8 cellular contexts compared by ENCODE assay signal in the genomic region with DNA sequence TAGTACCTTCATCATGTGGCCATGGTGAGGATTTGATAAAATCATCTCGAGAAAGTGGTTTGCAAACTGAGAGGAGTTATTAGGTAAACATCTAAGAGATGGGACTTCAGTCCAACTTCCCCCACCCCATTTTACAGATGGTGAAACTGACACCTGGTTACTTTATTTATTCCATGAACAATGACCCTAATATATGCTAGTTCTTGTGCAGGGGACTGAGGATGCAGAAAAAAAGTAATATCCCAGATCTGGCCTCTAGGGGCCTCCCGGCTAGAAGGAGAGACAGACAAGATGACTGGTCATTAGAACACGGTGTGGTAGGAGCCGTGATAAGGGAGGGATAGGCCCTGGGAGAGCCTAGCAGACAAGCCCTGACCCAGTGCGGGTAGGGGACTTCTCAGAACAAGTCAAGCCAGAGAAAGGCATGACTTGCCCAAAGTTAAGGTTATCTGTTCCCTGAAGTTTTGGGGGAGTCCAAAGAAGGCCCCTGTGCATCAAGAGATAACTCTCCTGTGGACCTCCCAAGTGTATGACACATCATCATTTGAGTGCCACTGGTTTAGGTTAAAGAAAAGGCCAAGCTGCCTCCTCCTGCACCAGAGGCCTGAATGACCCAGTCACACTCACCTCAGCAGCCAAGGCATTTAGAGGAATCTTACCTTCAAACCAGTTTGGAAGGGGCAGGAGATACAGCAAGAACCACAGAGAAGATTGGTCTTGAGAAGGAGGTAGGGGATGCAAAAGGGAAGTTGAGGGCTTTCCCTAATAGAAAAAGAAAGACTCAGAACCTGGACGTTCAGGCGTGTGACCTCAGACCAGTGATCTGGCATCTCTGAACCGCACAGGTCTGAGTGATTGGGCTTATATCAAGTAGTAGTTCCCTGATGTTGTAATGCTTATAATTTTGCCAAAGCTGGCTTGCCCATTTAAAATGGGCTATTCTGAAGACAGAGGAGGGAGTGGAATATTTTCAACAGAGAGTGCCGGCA. TPM values are rescaled to one million over a fixed set of nuclear protein-coding genes. Genes with fewer than 3 reads are reported as not detected.
DNase-seq lines count a peak whose midpoint lies in the region; ATAC-seq, FAIRE-seq and TF ChIP-seq lines count a peak whose summit lies in the region.

No MANE protein-coding gene starts in this region.

- POLR2A ChIA-PET in A549 (lab: Yijun Ruan, JAX), result no interaction called here
- POLR2A ChIA-PET in H1 (lab: Charles Lee; ENCODE audit: partially characterized antibody), result no interaction called here

- no peak overlapping the region for H3K18ac ChIP-seq in H1 (ENCODE audit: extremely low read depth, low read length)

- no peak overlapping the region for H2BK15ac ChIP-seq in H1 (ENCODE audit: low read length)

- in situ Hi-C loops in G401 (cut with HindIII; ENCODE audit: low sequenced_read_pairs), result no loop called here

- H3K4me2 ChIP-seq in A549, result no peak overlapping the region
- no peak overlapping the region for H3K4me2 ChIP-seq in H1 (ENCODE audit: insufficient read depth in 1 of 2, low read depth in 2 of 2, low read length in 2 of 2)

- TF ChIP-seq EP300 in A549 (IDR thresholded peaks at IDR 0.05), result no peak
- TF ChIP-seq EP300 in H1 (IDR thresholded peaks at IDR 0.05; ENCODE audit: borderline replicate concordance in 1 of 2, low read depth in 2 of 2, low read length in 2 of 2), result no peak

- no peaks in the 10 kb centered on the region for H3K79me1 ChIP-seq in H1 (ENCODE audit: low read depth, low read length)

- H3K23me2 ChIP-seq in H1 (ENCODE audit: low read depth, low read length), result no peaks in the 10 kb centered on the region; the same call in 1 of the 2 replicates

- H3K9me3 ChIP-seq in A549, result no peaks in the 10 kb centered on the region
- no peaks in the 10 kb centered on the region for H3K9me3 ChIP-seq in H1 (ENCODE audit: insufficient read depth in 2 of 2, low read depth in 1 of 2, low read length in 1 of 2)

- TF ChIP-seq POLR2A in A549 (IDR thresholded peaks at IDR 0.05; ENCODE audit: low read length), result no peak
- TF ChIP-seq POLR2A in H1 (IDR thresholded peaks at IDR 0.05; ENCODE audit: control extremely low read depth in 1 of 2, low read depth in 2 of 2, low read length in 2 of 2), result no peak

- no peaks in the 10 kb centered on the region for H3K27me3 Mint-ChIP-seq in natural killer cell (ENCODE audit: low read depth in 2 of 2)
- peaks cover 21% of the 10 kb centered on the region for H3K27me3 Mint-ChIP-seq in activated T-helper 1 cell treated with anti-CD3 and anti-CD28 coated beads, Interleukin-12 subunit alpha, Interleukin-12 subunit beta, Interleukin-2, Interleukin-4 antibody, amounts not matched to agents 30 ng/mL and 10 ng/mL and 1 ng/mL, durations not matched to agents 14 hours and 24 hours and 36 hours (ENCODE audit: insufficient read depth)

- no peak overlapping the region for H3K23ac ChIP-seq in H1 (ENCODE audit: insufficient read length)

- no peak overlapping the region for H4K91ac ChIP-seq in H1 (replicated peaks; ENCODE audit: insufficient read length, low read length)

- no peak overlapping the region for H3K14ac ChIP-seq in H1 (ENCODE audit: insufficient read length)

- FAIRE-seq in A549 (lab: Jason Lieb, UNC) (no peak), H1 (lab: Jason Lieb, UNC) (no peak)

- H3K79me2 ChIP-seq in H1 (ENCODE audit: control insufficient read depth in 1 of 2, insufficient read depth in 2 of 2, low read length in 2 of 2), result no peaks in the 10 kb centered on the region

- H4K8ac ChIP-seq in H1 (ENCODE audit: extremely low read depth, insufficient read depth, low read length), result no peak overlapping the region

- no peak overlapping the region for H2BK120ac ChIP-seq in H1 (replicated peaks; ENCODE audit: low read depth, low read length)

- H2BK5ac ChIP-seq in H1 (ENCODE audit: low read depth, low read length), result no peak overlapping the region

- H3K56ac ChIP-seq in H1 (replicated peaks; ENCODE audit: insufficient read length, low read depth, low read length), result no peak overlapping the region

- H4K5ac ChIP-seq in H1 (ENCODE audit: insufficient read length, low read depth, low read length), result no peak overlapping the region

- H3K9ac ChIP-seq in H1 (replicated peaks in 1 of 4; ENCODE audit: extremely low read depth in 1 of 4, low read depth in 3 of 4, low read length in 3 of 4), result no peak overlapping the region

- H3K36me3 Mint-ChIP-seq in natural killer cell, result peaks cover 8% of the 10 kb centered on the region
- no peaks in the 10 kb centered on the region for H3K36me3 Mint-ChIP-seq in activated T-helper 1 cell treated with anti-CD3 and anti-CD28 coated beads, Interleukin-12 subunit alpha, Interleukin-12 subunit beta, Interleukin-2, Interleukin-4 antibody, amounts not matched to agents 30 ng/mL and 10 ng/mL and 1 ng/mL, durations not matched to agents 14 hours and 24 hours and 36 hours (ENCODE audit: low read depth)

- H3K36me3 ChIP-seq in H1 (ENCODE audit: control insufficient read depth in 2 of 4, insufficient read depth in 4 of 4, low read length in 3 of 4), result no peaks in the 10 kb centered on the region

- no peaks in the 10 kb centered on the region for H4K20me1 ChIP-seq in H1 (replicated peaks in 1 of 2; ENCODE audit: control insufficient read depth in 1 of 2, insufficient read depth in 2 of 2, low read length in 2 of 2)

- TF ChIP-seq RAD21 in A549 (conservative IDR thresholded peaks at IDR 0.05 in 1 of 2, IDR thresholded peaks at IDR 0.05 in 1 of 2) (0 out of 5 replicates have a peak, but pooled peaks of 1 of the 2 experiments have one; percentile 36), H1 (IDR thresholded peaks at IDR 0.05 in 1 of 2, conservative IDR thresholded peaks at IDR 0.05 in 1 of 2; ENCODE audit: low read depth in 2 of 2, low read length in 2 of 2) (peak; percentile 42 to 66)

- intact Hi-C loops in natural killer cell (cut with micrococcal nuclease), result loop anchor here (10.0 kb wide), 3 partner anchors 53 to 297 kb away; a partner anchor contains a TSS
- intact Hi-C loops in activated T-helper 1 cell treated with anti-CD3 and anti-CD28 coated beads, Interleukin-12 subunit alpha, Interleukin-12 subunit beta, Interleukin-2, Interleukin-4 antibody, amounts not matched to agents 30 ng/mL and 10 ng/mL and 1 ng/mL, durations not matched to agents 14 hours and 24 hours and 36 hours (cut with micrococcal nuclease), result no loop called here

- WGBS in A549 (ENCODE audit: missing lambda C conversion rate), result 39% methylated on average over 9 of the region's 9 CpGs
- WGBS in H1 (ENCODE audit: extremely low coverage in 1 of 2, insufficient coverage in 1 of 2, insufficient read length in 1 of 2, insufficient replicate concordance in 2 of 2, low coverage in 1 of 2, low lambda C conversion rate in 2 of 2, missing lambda C conversion rate in 1 of 2), 2 experiments, result 73% methylated on average over 9 of the region's 9 CpGs; no CpG with 5 or more reads in 1 of the 2 experiments

- H3K4me1 ChIP-seq in A549 (no peaks in the 10 kb centered on the region), H1 (replicated peaks in 1 of 4; ENCODE audit: control insufficient read depth in 3 of 4, insufficient read depth in 4 of 4, low read length in 3 of 4) (peaks cover 0 to 9% (median 5%) of the 10 kb centered on the region in 4 experiments; a peak in 4 of 7 replicates)

- H3K27ac ChIP-seq in A549 (no peak overlapping the region), H1 (ENCODE audit: low read depth, low read length) (no peak overlapping the region)

- CTCF ChIA-PET in A549 (lab: Yijun Ruan, JAX), result no interaction called here
- CTCF ChIA-PET in H1 (lab: Charles Lee; ENCODE audit: partially characterized antibody), result interaction anchor here (0.6 to 2.0 kb wide), 11 partner anchors 9 to 179 kb away, joined by 3 to 10 read pairs (median 4); no protein-coding TSS in a partner anchor

- H3K4me1 Mint-ChIP-seq in natural killer cell, result peaks cover 62 to 82% of the 10 kb centered on the region in 2 donors
- peaks cover 10% of the 10 kb centered on the region for H3K4me1 Mint-ChIP-seq in activated T-helper 1 cell treated with anti-CD3 and anti-CD28 coated beads, Interleukin-12 subunit alpha, Interleukin-12 subunit beta, Interleukin-2, Interleukin-4 antibody, amounts not matched to agents 30 ng/mL and 10 ng/mL and 1 ng/mL, durations not matched to agents 14 hours and 24 hours and 36 hours (ENCODE audit: low read depth)

- H3K27me3 ChIP-seq in H1 (replicated peaks in 1 of 4; ENCODE audit: control insufficient read depth in 3 of 4, extremely low read depth in 1 of 4, insufficient read depth in 3 of 4, low read length in 3 of 4), result no peaks in the 10 kb centered on the region

- peak; percentile 41 for TF ChIP-seq CTCF in A549 (IDR thresholded peaks at IDR 0.05)
- peak; percentile 64 for TF ChIP-seq CTCF in GM12875 (IDR thresholded peaks at IDR 0.05; ENCODE audit: borderline replicate concordance, insufficient read depth, low read depth, low read length)
- peak; percentile 36 to 77 (median 52) for TF ChIP-seq CTCF in H1 (IDR thresholded peaks at IDR 0.05; ENCODE audit: control extremely low read depth in 1 of 3, insufficient read depth in 1 of 3, low read depth in 1 of 3, low read length in 3 of 3)
- peak; percentile 69 for TF ChIP-seq CTCF in natural killer cell (IDR thresholded peaks at IDR 0.05)

- no peak overlapping the region for H3K4ac ChIP-seq in H1 (replicated peaks; ENCODE audit: insufficient read length, low read depth, low read length)

- ATAC-seq in A549 (peak; percentile 81 to 92; a peak in 5 of 6 replicates), natural killer cell (peak; percentile 40 to 57 (median 53)), GM21381 (IDR thresholded peaks at IDR 0.05; ENCODE audit: unreplicated experiment) (no peak)

- H3K4me3 Mint-ChIP-seq in natural killer cell, result peak overlapping the region; percentile 91
- H3K4me3 Mint-ChIP-seq in activated T-helper 1 cell treated with anti-CD3 and anti-CD28 coated beads, Interleukin-12 subunit alpha, Interleukin-12 subunit beta, Interleukin-2, Interleukin-4 antibody, amounts not matched to agents 30 ng/mL and 10 ng/mL and 1 ng/mL, durations not matched to agents 14 hours and 24 hours and 36 hours, result no peak overlapping the region

- 0 out of 2 replicates have a peak overlapping the region, but pooled peaks have one; percentile 15 for H2BK20ac ChIP-seq in H1 (ENCODE audit: low read length)

- no peak overlapping the region for H2BK12ac ChIP-seq in H1 (ENCODE audit: low read depth, low read length)

- H3K4me3 ChIP-seq in A549 (no peak overlapping the region), GM12875 (ENCODE audit: low read depth, low read length) (peak overlapping the region; percentile 18), H1 (ENCODE audit: extremely low read depth in 1 of 4, insufficient read depth in 2 of 4, low read depth in 3 of 4, low read length in 4 of 4) (no peak overlapping the region)

- no peak overlapping the region for H2AK5ac ChIP-seq in H1 (ENCODE audit: low read depth, low read length)

- H3K9me3 Mint-ChIP-seq in natural killer cell, result no peaks in the 10 kb centered on the region
- H3K9me3 Mint-ChIP-seq in activated T-helper 1 cell treated with anti-CD3 and anti-CD28 coated beads, Interleukin-12 subunit alpha, Interleukin-12 subunit beta, Interleukin-2, Interleukin-4 antibody, amounts not matched to agents 30 ng/mL and 10 ng/mL and 1 ng/mL, durations not matched to agents 14 hours and 24 hours and 36 hours, result no peaks in the 10 kb centered on the region

- DNase-seq in A549 (ENCODE audit: low read depth in 1 of 2, low spot score in 1 of 2) (peak; percentile 39 to 60), NCI-H2227 treated with DMSO at 0.1 percent for 48 hours (lab: John Stamatoyannopoulos, UW) (peak; percentile 12), H1 (ENCODE audit: low read depth in 1 of 2, low spot score in 2 of 2) (peak in 1 of 2 experiments; percentile 58), natural killer cell (peak; percentile 36), G401 (ENCODE audit: low spot score) (no peak)
- DNase-seq in activated T-helper 1 cell treated with anti-CD3 and anti-CD28 coated beads, Interleukin-12 subunit alpha, Interleukin-12 subunit beta, Interleukin-2, Interleukin-4 antibody, amounts not matched to agents 30 ng/mL and 10 ng/mL and 1 ng/mL, durations not matched to agents 14 hours and 24 hours and 36 hours (ENCODE audit: low spot score), result no peak

- peak overlapping the region; percentile 31; the same call in 1 of the 2 replicates for H2AFZ ChIP-seq in H1 (ENCODE audit: low read length)

- H3K27ac Mint-ChIP-seq in natural killer cell, result peak overlapping the region; percentile 94 to 96
- H3K27ac Mint-ChIP-seq in activated T-helper 1 cell treated with anti-CD3 and anti-CD28 coated beads, Interleukin-12 subunit alpha, Interleukin-12 subunit beta, Interleukin-2, Interleukin-4 antibody, amounts not matched to agents 30 ng/mL and 10 ng/mL and 1 ng/mL, durations not matched to agents 14 hours and 24 hours and 36 hours, result no peak overlapping the region

RNA-seq across cellular contexts. Expression of a gene that starts 1.6 kb away (rescaled TPM):
- polyA plus RNA-seq in A549 (2011; rRNA removed), result not detected in 2 replicates
- not detected in 2 replicates for polyA plus RNA-seq in A549 (2012; cell fraction: cytosol; rRNA removed)
- polyA plus RNA-seq in A549 (2012; cell fraction: nucleus; rRNA removed), result not detected in 2 replicates
- polyA plus RNA-seq in A549 (2017; fragmentation: RNase III; extraction: RNeasy Plus Mini Kit Qiagen cat#74134 plus additional on column Dnase treatment), result not detected in 3 replicates
- polyA minus RNA-seq in A549 (2011; rRNA and poly(A)+ RNA removed), result 0.04 TPM in 1 of 2 replicates, not detected in the other
- total RNA-seq in H1 (2021; fragmentation: NEBNext Ultra II Directional; extraction: Animal tissue kit (Norgen Biotek cat#: 25700)), result 1.7 and 2.1 TPM in 2 replicates
- 2.8 and 2.9 TPM in 2 replicates for polyA plus RNA-seq in H1 (2011; rRNA removed)
- polyA plus RNA-seq in H1 (2011; cell fraction: cytosol; rRNA removed), result 1.3 TPM
- polyA plus RNA-seq in H1 (2011; cell fraction: nucleus; rRNA removed), result 1.8 TPM
- 0.69 to 2.0 TPM (median 1.2 TPM) in 4 replicates for polyA plus RNA-seq in H1 (2012, experiment 1 of 2)
- polyA plus RNA-seq in H1 (2012, experiment 2 of 2), result 0.59 TPM
- 1.4 TPM for polyA plus RNA-seq in H1 (2013, experiment 1 of 2)
- polyA plus RNA-seq in H1 (2013, experiment 2 of 2), result 1.7 TPM
- 10.8 and 12.2 TPM in 2 replicates for polyA minus RNA-seq in H1 (2011; rRNA and poly(A)+ RNA removed)
- 0.81 TPM for polyA minus RNA-seq in H1 (2011; cell fraction: cytosol; rRNA and poly(A)+ RNA removed)
- 1.7 TPM for polyA minus RNA-seq in H1 (2011; cell fraction: nucleus; rRNA and poly(A)+ RNA removed)
- 10 to 100 TPM; 40.7 to 99.1 (median 63.2) TPM for total RNA-seq in natural killer cell
- not detected in 2 replicates for total RNA-seq in G401 (2014; rRNA removed; shearing (Covaris generic))
- not detected in 2 replicates for total RNA-seq in activated T-helper 1 cell treated with anti-CD3 and anti-CD28 coated beads, Interleukin-12 subunit alpha, Interleukin-12 subunit beta, Interleukin-2, Interleukin-4 antibody, amounts not matched to agents 30 ng/mL and 10 ng/mL and 1 ng/mL, durations not matched to agents 14 hours and 24 hours and 36 hours

Comparison
In these comparisons a context has a peak if more than half of its experiments do, and no peak if none do; other contexts are left out.
1. DNase-seq: peak in A549 (2 of 2), NCI-H2227 treated with DMSO at 0.1 percent for 48 hours (single experiment) and natural killer cell (single experiment); none in G401 (single experiment) and activated T-helper 1 cell treated with anti-CD3 and anti-CD28 coated beads, Interleukin-12 subunit alpha, Interleukin-12 subunit beta, Interleukin-2, Interleukin-4 antibody, amounts not matched to agents 30 ng/mL and 10 ng/mL and 1 ng/mL, durations not matched to agents 14 hours and 24 hours and 36 hours (single experiment).
2. RNA of a gene that starts 1.6 kb away (total RNA-seq): 40.7 to 99.1 TPM in natural killer cell; 1.7 to 2.1 TPM in H1, not detected in G401 and not detected in activated T-helper 1 cell treated with anti-CD3 and anti-CD28 coated beads, Interleukin-12 subunit alpha, Interleukin-12 subunit beta, Interleukin-2, Interleukin-4 antibody, amounts not matched to agents 30 ng/mL and 10 ng/mL and 1 ng/mL, durations not matched to agents 14 hours and 24 hours and 36 hours; every median in the first group is over 10 times any median in the second.
3. Peak in every context shown above with its lines, with median percentiles within 50 percentile points of each other: CTCF ChIP-seq.